Comparison of ENCODE assay signal across 26 cellular contexts in the genomic region with DNA sequence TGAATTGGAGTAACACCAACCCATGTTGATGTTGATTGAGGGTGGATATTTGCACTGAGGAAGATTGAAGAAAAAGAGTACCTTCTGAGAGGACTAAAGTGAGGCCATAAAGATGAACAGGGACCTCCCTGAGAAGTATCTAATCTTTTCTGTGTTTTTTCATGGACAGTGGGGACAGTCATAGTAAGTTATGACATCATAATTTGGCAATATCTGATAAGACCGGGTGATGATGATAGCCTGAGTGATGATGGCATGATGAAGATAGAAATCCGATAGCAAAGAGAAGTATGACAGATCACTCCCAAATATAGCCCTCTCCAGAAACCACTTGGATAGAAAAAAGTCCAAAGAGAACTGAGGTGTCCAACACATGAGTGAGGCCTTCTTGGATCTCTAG.
"Had no signal": no experiment of that assay in that cellular context is flagged by ENCODE, and none has a peak within 500 bp of the region (broad histone marks: within the 10 kb centered on the region; RNA-seq: fewer than 3 reads in every experiment).

No MANE protein-coding gene starts in this region.

- H3K9me3 Mint-ChIP-seq: memory B cell had no signal

- H3K9me3 ChIP-seq: heart right ventricle, left ventricle myocardium inferior, mucosa of descending colon, pancreas, prostate gland, sigmoid colon, spleen, suprapubic skin, thoracic aorta, tibial artery, upper lobe of right lung had no signal

- H2AFZ ChIP-seq: hepatocyte had no signal

- H3K27me3 ChIP-seq: heart right ventricle, hepatocyte, pancreas, sigmoid colon, spleen, suprapubic skin, tibial artery, upper lobe of right lung had no signal

- H3K4me3 Mint-ChIP-seq: memory B cell; natural killer cell treated with Interleukin-12 subunit alpha and Interleukin-12 subunit beta and Interleukin-15 and Interleukin-18, amount 100 ng/mL, for 72 hours; stimulated activated effector memory CD8-positive, alpha-beta T cell treated with anti-CD3 and anti-CD28 coated beads, Interleukin-12 subunit alpha, Interleukin-12 subunit beta, amount 100 ng/mL, for 72 hours; stimulated activated naive CD8-positive, alpha-beta T cell treated with anti-CD3 and anti-CD28 coated beads, Interleukin-15, Interleukin-2, amounts not matched to agents 100 ng/mL and 50 ng/mL, for 24 hours had no signal

- ATAC-seq: heart right ventricle; mucosa of descending colon; naive thymus-derived CD4-positive, alpha-beta T cell; natural killer cell treated with Interleukin-12 subunit alpha and Interleukin-12 subunit beta and Interleukin-15 and Interleukin-18, amount 100 ng/mL, for 72 hours; pancreas; right cardiac atrium; stimulated activated effector memory CD8-positive, alpha-beta T cell treated with anti-CD3 and anti-CD28 coated beads, Interleukin-12 subunit alpha, Interleukin-12 subunit beta, amount 100 ng/mL, for 72 hours; upper lobe of right lung had no signal

- FAIRE-seq: pancreas, small intestine, urothelium cell line had no signal

- H3K4me1 ChIP-seq: prostate gland, upper lobe of right lung had no signal

- H3K27ac ChIP-seq: heart right ventricle, hepatocyte, left ventricle myocardium inferior, pancreas, prostate gland, sigmoid colon, spleen, suprapubic skin, thoracic aorta, tibial artery, upper lobe of right lung had no signal

- H3K4me3 ChIP-seq: heart right ventricle, hepatocyte, left ventricle myocardium inferior, mucosa of descending colon, pancreas, prostate gland, sigmoid colon, spleen, suprapubic skin, thoracic aorta, tibial artery, upper lobe of right lung had no signal

- H3K36me3 ChIP-seq: prostate gland had no signal

- H3K27ac Mint-ChIP-seq: memory B cell; natural killer cell treated with Interleukin-12 subunit alpha and Interleukin-12 subunit beta and Interleukin-15 and Interleukin-18, amount 100 ng/mL, for 72 hours; stimulated activated effector memory CD8-positive, alpha-beta T cell treated with anti-CD3 and anti-CD28 coated beads, Interleukin-12 subunit alpha, Interleukin-12 subunit beta, amount 100 ng/mL, for 72 hours; stimulated activated naive CD8-positive, alpha-beta T cell treated with anti-CD3 and anti-CD28 coated beads, Interleukin-15, Interleukin-2, amounts not matched to agents 100 ng/mL and 50 ng/mL, for 24 hours had no signal

- DNase-seq: heart right ventricle; islet precursor cell; left ventricle myocardium inferior; midbrain; mucosa of descending colon; naive thymus-derived CD4-positive, alpha-beta T cell; pancreas; posterior cingulate gyrus; retina; right cardiac atrium; sigmoid colon; small intestine; spleen; stimulated activated CD4-positive, alpha-beta T cell treated with anti-CD3 and anti-CD28 coated beads, Interleukin-4, amount 100 ng/mL, for 24 hours; stimulated activated naive CD4-positive, alpha-beta T cell; tibial artery; upper lobe of right lung had no signal

- H3K4me2 ChIP-seq: hepatocyte had no signal
